Comparison of ENCODE assay signal across 10 cellular contexts in the genomic region with DNA sequence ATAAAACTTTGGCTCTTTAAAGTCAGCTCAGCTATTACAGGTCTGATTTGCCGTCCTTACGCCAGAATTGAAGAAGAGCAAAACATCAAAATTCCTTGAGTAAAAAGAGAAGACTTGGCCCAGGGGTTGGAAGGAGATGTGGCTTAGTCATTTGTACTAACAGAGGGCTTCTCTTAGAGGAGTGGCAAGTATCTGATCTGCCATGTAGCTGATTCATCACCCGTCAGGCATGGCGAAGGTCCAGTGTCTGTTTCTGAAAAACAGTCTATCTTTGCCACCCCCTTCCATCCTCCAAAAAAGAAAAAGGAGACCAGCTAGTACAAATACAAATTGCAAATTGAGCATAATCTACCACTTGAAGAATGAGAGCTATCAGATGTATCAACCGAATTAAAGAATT.
DNase-seq lines count a peak whose midpoint lies in the region; ATAC-seq and TF ChIP-seq lines count a peak whose summit lies in the region.
"Had no signal": no experiment of that assay in that cellular context is flagged by ENCODE, and none has a peak within 500 bp of the region (broad histone marks: within the 10 kb centered on the region; RNA-seq: fewer than 3 reads in every experiment).

No MANE protein-coding gene starts in this region.

- DNase-seq in EH (ENCODE audit: low read depth) (peak; percentile 88), RWPE2 (ENCODE audit: low spot score) (no peak), fibroblast of mammary gland (ENCODE audit: low read depth) (peak; percentile 91), renal cortical epithelial cell (ENCODE audit: low read depth) (peak; percentile 61), Caco-2 (no peak), NCI-H1092 (lab: John Stamatoyannopoulos, UW) (no peak), NCI-H774 (lab: John Stamatoyannopoulos, UW) (no peak), KG1 (lab: John Stamatoyannopoulos, UW) (no peak)
- DNase-seq: NCI-H1436 had no signal

- H3K4me1 ChIP-seq in RWPE2 (ENCODE audit: insufficient read depth, poor library complexity, severe bottlenecking): peaks cover 37% of the 10 kb centered on the region
- H3K4me1 ChIP-seq in Caco-2: no peaks in the 10 kb centered on the region

- no peaks in the 10 kb centered on the region for H3K27me3 Mint-ChIP-seq in Caco-2 (ENCODE audit: insufficient read depth, unreplicated experiment)

- BruUV-seq in Caco-2 (replicated peaks; lab: Mats Ljungman, UMichigan): no TSS peak

- H3K36me3 Mint-ChIP-seq in Caco-2 (ENCODE audit: insufficient read depth, unreplicated experiment): peaks cover 60% of the 10 kb centered on the region

- H3K4me3 Mint-ChIP-seq in Caco-2 (ENCODE audit: unreplicated experiment): no peak overlapping the region

- H3K4me1 Mint-ChIP-seq in Caco-2 (ENCODE audit: low read depth, unreplicated experiment): peaks cover 7% of the 10 kb centered on the region

- intact Hi-C loops in Caco-2 (cut with micrococcal nuclease; ENCODE audit: unreplicated experiment): loop anchor here (5.0 kb wide), 1 partner anchor 40 kb away; no protein-coding TSS in a partner anchor

- H3K9me3 Mint-ChIP-seq in Caco-2 (ENCODE audit: unreplicated experiment): no peaks in the 10 kb centered on the region

- H3K4me3 ChIP-seq in RWPE2 (ENCODE audit: severe bottlenecking) (no peak overlapping the region), fibroblast of mammary gland (ENCODE audit: control insufficient read depth, low read depth, low read length) (no peak overlapping the region), Caco-2 (ENCODE audit: low read depth, low read length) (no peak overlapping the region)
- H3K4me3 ChIP-seq: hepatocyte had no signal

- ATAC-seq in RWPE2 (ENCODE audit: low read depth): peak; percentile 98

- H3K27me3 ChIP-seq in RWPE2 (ENCODE audit: insufficient read depth, poor library complexity, severe bottlenecking): no peaks in the 10 kb centered on the region
- H3K27me3 ChIP-seq in Caco-2 (replicated peaks; ENCODE audit: control insufficient read depth, insufficient read depth, low read length): no peaks in the 10 kb centered on the region
- H3K27me3 ChIP-seq: hepatocyte had no signal

- H3K36me3 ChIP-seq in RWPE2 (ENCODE audit: low read depth) (peaks cover 55% of the 10 kb centered on the region), Caco-2 (ENCODE audit: control insufficient read depth, insufficient read depth, low read length) (peaks cover 2% of the 10 kb centered on the region)

- H3K27ac ChIP-seq in RWPE2 (ENCODE audit: poor library complexity, severe bottlenecking): peak overlapping the region; percentile 72
- H3K27ac ChIP-seq: hepatocyte had no signal

- H3K9me3 ChIP-seq in RWPE2 (ENCODE audit: severe bottlenecking): no peaks in the 10 kb centered on the region
- no peaks in the 10 kb centered on the region for H3K9me3 ChIP-seq in Caco-2

- TF ChIP-seq CTCF in RWPE2 (IDR thresholded peaks at IDR 0.05; ENCODE audit: poor library complexity, severe bottlenecking) (no peak), fibroblast of mammary gland (conservative IDR thresholded peaks at IDR 0.05; ENCODE audit: control insufficient read depth, insufficient read depth, low read depth, low read length) (no peak), Caco-2 (IDR thresholded peaks at IDR 0.05; ENCODE audit: insufficient read depth in 1 of 2, low read depth in 1 of 2, low read length in 1 of 2, severe bottlenecking in 1 of 2, unreplicated experiment in 1 of 2) (no peak)

- POLR2A ChIA-PET in Caco-2 (lab: Charles Lee): no interaction called here

- CTCF ChIA-PET in Caco-2 (lab: Charles Lee): no interaction called here

- H3K27ac Mint-ChIP-seq in Caco-2 (ENCODE audit: unreplicated experiment): no peak overlapping the region

Comparison
In these comparisons a context has a peak if more than half of its experiments do, and no peak if none do; other contexts are left out.
1. DNase-seq: peak in EH (single experiment), fibroblast of mammary gland (single experiment) and renal cortical epithelial cell (single experiment); none in RWPE2 (single experiment), Caco-2 (0 of 2), NCI-H1092 (single experiment), NCI-H774 (single experiment) and KG1 (single experiment).